ENCODE assay signal across 18 cellular contexts in the genomic region with DNA sequence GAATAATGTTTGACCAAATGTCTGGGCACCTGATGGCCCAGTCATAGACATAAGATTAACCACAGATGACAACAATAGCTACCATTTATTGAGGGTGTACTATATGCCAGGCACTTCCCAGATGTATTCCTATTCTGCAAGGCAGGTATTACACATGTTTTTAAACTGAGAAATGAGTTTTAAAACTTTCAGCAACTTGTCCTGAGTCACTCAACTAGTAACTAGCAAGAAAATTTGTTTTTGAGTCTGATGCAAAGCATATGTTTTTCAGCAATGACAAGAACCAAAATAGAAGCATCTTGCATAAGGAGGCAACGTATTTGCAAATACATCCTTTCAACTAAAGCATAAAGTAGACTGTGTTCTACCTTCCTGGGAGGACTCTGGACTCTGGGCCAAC. TPM values are rescaled to one million over a fixed set of nuclear protein-coding genes. Genes with fewer than 3 reads are reported as not detected.
DNase-seq lines count a peak whose midpoint lies in the region; TF ChIP-seq lines count a peak whose summit lies in the region.
"Had no signal": no experiment of that assay in that cellular context is flagged by ENCODE, and none has a peak within 500 bp of the region (broad histone marks: within the 10 kb centered on the region; RNA-seq: fewer than 3 reads in every experiment).

No MANE protein-coding gene starts in this region.

- no peaks in the 10 kb centered on the region for H3K79me2 ChIP-seq in GM23248 (ENCODE audit: insufficient read depth)

- no peak overlapping the region for H3K27ac ChIP-seq in GM23248

- H2AFZ ChIP-seq in GM23248, result no peak overlapping the region

- peaks cover 8% of the 10 kb centered on the region; the same call in 1 of the 2 replicates for H3F3A ChIP-seq in GM23248 (ENCODE audit: insufficient read depth)

- H3K27ac Mint-ChIP-seq in activated CD4-positive, alpha-beta T cell treated with anti-CD3 and anti-CD28 coated beads, Interleukin-2, amount 10 ng/mL, durations not matched to agents 7 days and 5 days, result no peak overlapping the region
- H3K27ac Mint-ChIP-seq: CD14-positive monocyte; CD8-positive, alpha-beta T cell had no signal

- no peaks in the 10 kb centered on the region for H3K4me1 ChIP-seq in GM23248 (ENCODE audit: insufficient read depth)
- H3K4me1 ChIP-seq: HAP-1 had no signal

- WGBS in GM23248 (ENCODE audit: low coverage in 1 of 2, low lambda C conversion rate in 2 of 2, missing lambda C conversion rate in 2 of 2), 2 experiments, result 32 to 45% methylated on average over 1 of the region's 1 CpG

- H3K9ac ChIP-seq in GM23248, result no peak overlapping the region

- TF ChIP-seq CTCF in foreskin fibroblast (IDR thresholded peaks at IDR 0.05; ENCODE audit: low read depth, low read length), result no peak

- H3K36me3 ChIP-seq in GM23248 (ENCODE audit: low read depth), result peaks cover under 1% of the 10 kb centered on the region; the same call in 1 of the 2 replicates

- CTCF ChIA-PET in activated CD4-positive, alpha-beta T cell treated with anti-CD3 and anti-CD28 coated beads, Interleukin-2, amount 10 ng/mL, durations not matched to agents 7 days and 5 days (lab: Charles Lee), result interaction anchor here (0.5 to 0.6 kb wide), 2 partner anchors 42 to 250 kb away, joined by 3 read pairs; no protein-coding TSS in a partner anchor

- H3K4me3 ChIP-seq in GM23248, result no peak overlapping the region
- H3K4me3 ChIP-seq in foreskin fibroblast (ENCODE audit: low read depth in 1 of 2, low read length in 2 of 2), result no peak overlapping the region
- H3K4me3 ChIP-seq: HAP-1 had no signal

- peaks cover 2% of the 10 kb centered on the region for H3K36me3 Mint-ChIP-seq in activated CD4-positive, alpha-beta T cell treated with anti-CD3 and anti-CD28 coated beads, Interleukin-2, amount 10 ng/mL, durations not matched to agents 7 days and 5 days (ENCODE audit: low read depth)

- no peaks in the 10 kb centered on the region for H3K27me3 Mint-ChIP-seq in activated CD4-positive, alpha-beta T cell treated with anti-CD3 and anti-CD28 coated beads, Interleukin-2, amount 10 ng/mL, durations not matched to agents 7 days and 5 days

- no peaks in the 10 kb centered on the region for H4K20me1 ChIP-seq in GM23248 (ENCODE audit: insufficient read depth)

- in situ Hi-C loops in GM23248 (cut with MboI), result no loop called here

- H3K9me3 ChIP-seq in GM23248 (ENCODE audit: low read depth), result no peaks in the 10 kb centered on the region
- H3K9me3 ChIP-seq: HAP-1 had no signal

- no peaks in the 10 kb centered on the region for H3K9me2 ChIP-seq in GM23248 (ENCODE audit: insufficient read depth)

- POLR2A ChIA-PET in activated CD4-positive, alpha-beta T cell treated with anti-CD3 and anti-CD28 coated beads, Interleukin-2, amount 10 ng/mL, durations not matched to agents 7 days and 5 days (lab: Charles Lee), result no interaction called here

- DNase-seq in AG08395 (ENCODE audit: low spot score), result peak; percentile 17
- peak; percentile 26 for DNase-seq in GM23248
- peak; percentile 21 for DNase-seq in epidermal melanocyte (ENCODE audit: insufficient read length, low spot score)
- peak; percentile 46 to 68 for DNase-seq in foreskin fibroblast
- DNase-seq in T-helper 1 cell, result no peak
- no peak for DNase-seq in stimulated activated CD4-positive, alpha-beta T cell treated with anti-CD3 and anti-CD28 coated beads, Interleukin-4, amount 100 ng/mL, for 24 hours
- no peak for DNase-seq in activated CD4-positive, alpha-beta T cell treated with anti-CD3 and anti-CD28 coated beads, Interleukin-2, amount 10 ng/mL, durations not matched to agents 7 days and 5 days
- DNase-seq: CD8-positive, alpha-beta T cell; COR-L47; DMS153; DND-41; GDM1; GOT3 had no signal

- H3K4me1 Mint-ChIP-seq in activated CD4-positive, alpha-beta T cell treated with anti-CD3 and anti-CD28 coated beads, Interleukin-2, amount 10 ng/mL, durations not matched to agents 7 days and 5 days, result peaks cover 4% of the 10 kb centered on the region

- no peak overlapping the region for H3K4me2 ChIP-seq in GM23248 (ENCODE audit: unreplicated experiment)

- no peak overlapping the region for H3K4me3 Mint-ChIP-seq in activated CD4-positive, alpha-beta T cell treated with anti-CD3 and anti-CD28 coated beads, Interleukin-2, amount 10 ng/mL, durations not matched to agents 7 days and 5 days
- H3K4me3 Mint-ChIP-seq: CD14-positive monocyte; CD8-positive, alpha-beta T cell had no signal

- no peaks in the 10 kb centered on the region for H3K9me3 Mint-ChIP-seq in activated CD4-positive, alpha-beta T cell treated with anti-CD3 and anti-CD28 coated beads, Interleukin-2, amount 10 ng/mL, durations not matched to agents 7 days and 5 days
- H3K9me3 Mint-ChIP-seq: CD14-positive monocyte; CD8-positive, alpha-beta T cell had no signal

- no peaks in the 10 kb centered on the region for H3K27me3 ChIP-seq in GM23248 (replicated peaks; ENCODE audit: insufficient read depth)

RNA-seq across cellular contexts. Expression of gene SPG21, which starts 8.2 kb away (rescaled TPM):
- total RNA-seq in GM23248 (2014; rRNA removed; shearing (Covaris generic)), result 66.3 and 78.4 TPM in 2 replicates
- polyA plus RNA-seq in GM23248 (2016; fragmentation: Nextera tagmentation; extraction: Ambion mirVana), result 106 and 107 TPM in 2 replicates
- 10 to 100 TPM; 59.0 to 65.5 TPM for total RNA-seq in activated CD4-positive, alpha-beta T cell treated with anti-CD3 and anti-CD28 coated beads, Interleukin-2, amount 10 ng/mL, durations not matched to agents 7 days and 5 days

RNA-seq across cellular contexts. Expression of gene MTFMT, which starts 31.5 kb away (rescaled TPM):
- 25.3 and 26.4 TPM in 2 replicates for total RNA-seq in GM23248 (2014; rRNA removed; shearing (Covaris generic))
- polyA plus RNA-seq in GM23248 (2016; fragmentation: Nextera tagmentation; extraction: Ambion mirVana), result 22.2 and 23.8 TPM in 2 replicates
- total RNA-seq in activated CD4-positive, alpha-beta T cell treated with anti-CD3 and anti-CD28 coated beads, Interleukin-2, amount 10 ng/mL, durations not matched to agents 7 days and 5 days, result 10 to 100 TPM; 13.7 to 15.9 TPM

RNA-seq across cellular contexts. Expression of gene SLC51B, which starts 47.3 kb away (rescaled TPM):
- not detected in 2 replicates for total RNA-seq in GM23248 (2014; rRNA removed; shearing (Covaris generic))
- not detected in 2 replicates for polyA plus RNA-seq in GM23248 (2016; fragmentation: Nextera tagmentation; extraction: Ambion mirVana)
- total RNA-seq in activated CD4-positive, alpha-beta T cell treated with anti-CD3 and anti-CD28 coated beads, Interleukin-2, amount 10 ng/mL, durations not matched to agents 7 days and 5 days, result not detected
- total RNA-seq: A172; CD8-positive, alpha-beta T cell; HT1080 had no signal
- polyA plus RNA-seq: BJ, CD14-positive monocyte had no signal

Comparison
In these comparisons a context has a peak if more than half of its experiments do, and no peak if none do; other contexts are left out.
1. DNase-seq: peak in AG08395 (single experiment), GM23248 (single experiment), epidermal melanocyte (single experiment) and foreskin fibroblast (2 of 2); none in T-helper 1 cell (0 of 5), stimulated activated CD4-positive, alpha-beta T cell treated with anti-CD3 and anti-CD28 coated beads, Interleukin-4, amount 100 ng/mL, for 24 hours (single experiment) and activated CD4-positive, alpha-beta T cell treated with anti-CD3 and anti-CD28 coated beads, Interleukin-2, amount 10 ng/mL, durations not matched to agents 7 days and 5 days (single experiment).